7 cellular contexts compared by ENCODE assay signal in the genomic region with DNA sequence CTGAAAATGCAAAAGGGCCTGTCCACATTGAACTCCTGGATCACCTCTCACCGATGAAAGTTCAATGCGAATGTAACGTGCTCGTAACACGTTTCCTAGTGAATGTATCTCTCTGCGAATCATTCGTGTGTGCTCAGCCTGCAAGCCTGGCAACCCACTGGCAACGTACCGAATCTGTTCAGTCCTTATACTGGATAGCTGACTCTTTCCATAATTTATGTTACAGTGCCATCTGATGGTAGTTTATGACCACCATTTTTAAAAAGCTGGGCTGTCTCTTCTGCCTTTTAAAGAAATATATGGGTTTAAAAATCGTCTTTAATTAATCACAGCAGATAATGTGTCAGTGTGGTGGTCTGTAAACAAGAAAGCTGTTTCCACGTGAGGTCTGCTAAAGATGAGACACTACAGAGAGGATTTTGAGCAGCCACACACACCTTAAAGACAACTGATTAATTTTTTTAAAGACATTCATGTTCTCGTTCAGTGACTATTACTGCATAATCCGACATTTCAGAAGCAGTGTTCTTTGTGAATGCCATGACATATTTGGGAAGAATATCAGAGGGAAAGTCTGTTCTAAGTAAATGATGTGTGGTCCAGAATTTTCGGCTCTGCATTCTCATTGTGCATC.
DNase-seq lines count a peak whose midpoint lies in the region; ATAC-seq and TF ChIP-seq lines count a peak whose summit lies in the region.

No MANE protein-coding gene starts in this region.

- no peaks in the 10 kb centered on the region for H3K9me2 ChIP-seq in OCI-LY7 (ENCODE audit: insufficient read depth, low read length)

- no peaks in the 10 kb centered on the region for H3K36me3 ChIP-seq in OCI-LY7 (ENCODE audit: insufficient read depth, low read length)

- H3K27ac ChIP-seq in OCI-LY7 (ENCODE audit: low read depth, low read length, poor library complexity, severe bottlenecking) (no peak overlapping the region), caudate nucleus (ENCODE audit: low read depth, low read length) (peak overlapping the region; percentile 30)

- no peaks in the 10 kb centered on the region for H3K9me3 ChIP-seq in OCI-LY7 (ENCODE audit: low read length)

- no peak overlapping the region for H3K4me3 ChIP-seq in OCI-LY7 (ENCODE audit: low read depth, low read length, poor library complexity, severe bottlenecking)

- H2AFZ ChIP-seq in OCI-LY7 (ENCODE audit: low read length), result no peak overlapping the region

- CTCF ChIA-PET in OCI-LY7 (lab: Charles Lee; ENCODE audit: unreplicated experiment), result no interaction called here

- H3K4me2 ChIP-seq in OCI-LY7 (ENCODE audit: low read length), result no peak overlapping the region

- BruUV-seq in OCI-LY7 (replicated peaks; lab: Mats Ljungman, UMichigan), result no TSS peak

- TF ChIP-seq CTCF in OCI-LY7 (conservative IDR thresholded peaks at IDR 0.05; ENCODE audit: low read length), result peak; percentile 92

- H3K79me2 ChIP-seq in OCI-LY7 (ENCODE audit: insufficient read depth, low read depth, low read length), result no peaks in the 10 kb centered on the region

- no peaks in the 10 kb centered on the region for H4K20me1 ChIP-seq in OCI-LY7 (ENCODE audit: insufficient read depth, low read length)

- DNase-seq in EL, result peak; percentile 52
- DNase-seq in HS-5 (ENCODE audit: low read depth), result peak; percentile 23
- DNase-seq in OCI-LY7 (ENCODE audit: low spot score), result peak; percentile 71
- DNase-seq in caudate nucleus (lab: John Stamatoyannopoulos, UW), result peak in 19 of 61 donors; percentile 1 to 59 (median 12)
- peak; percentile 70 for DNase-seq in left kidney (ENCODE audit: low read depth, low spot score)
- peak; percentile 38 for DNase-seq in stromal cell of bone marrow (ENCODE audit: low read depth)

- peaks cover 18% of the 10 kb centered on the region for H3K4me1 ChIP-seq in OCI-LY7 (ENCODE audit: insufficient read depth, low read length, poor library complexity, severe bottlenecking)

- POLR2A ChIA-PET in OCI-LY7 (lab: Charles Lee), result no interaction called here

- ATAC-seq in HG02970 (IDR thresholded peaks at IDR 0.05; ENCODE audit: low FRiP score, unreplicated experiment), result no peak

- intact Hi-C loops in OCI-LY7 (cut with micrococcal nuclease; ENCODE audit: unreplicated experiment), result loop anchor here (1.0 to 10.0 kb wide), 8 partner anchors 68 to 1581 kb away; no protein-coding TSS in a partner anchor
